Comparison of ENCODE assay signal across 12 cellular contexts in genomic region chr6:122947355-122947754, GRCh38. TPM values are rescaled to one million over a fixed set of nuclear protein-coding genes. Genes with fewer than 3 reads are reported as not detected.
DNase-seq lines count a peak whose midpoint lies in the region; ATAC-seq and TF ChIP-seq lines count a peak whose summit lies in the region.
"Had no signal": no experiment of that assay in that cellular context is flagged by ENCODE, and none has a peak within 500 bp of the region (broad histone marks: within the 10 kb centered on the region; RNA-seq: fewer than 3 reads in every experiment).

No MANE protein-coding gene starts in this region.

- H3K4me1 ChIP-seq in left ventricle myocardium inferior (no peaks in the 10 kb centered on the region), aorta (ENCODE audit: control insufficient read depth in 1 of 2, insufficient read depth in 2 of 2, low read length in 2 of 2) (no peaks in the 10 kb centered on the region), thyroid gland (no peaks in the 10 kb centered on the region), upper lobe of right lung (no peaks in the 10 kb centered on the region)

- no peak for TF ChIP-seq POLR2A in thyroid gland (IDR thresholded peaks at IDR 0.05)

- H3K36me3 ChIP-seq in left ventricle myocardium inferior (no peaks in the 10 kb centered on the region), aorta (ENCODE audit: control insufficient read depth in 1 of 2, insufficient read depth in 2 of 2, low read length in 1 of 2) (no peaks in the 10 kb centered on the region), thyroid gland (no peaks in the 10 kb centered on the region), upper lobe of right lung (no peaks in the 10 kb centered on the region)

- intact Hi-C loops in left ventricle myocardium inferior (cut with micrococcal nuclease) (loop anchor here (10.0 kb wide), 1 partner anchor 367 kb away; no protein-coding TSS in a partner anchor), Right ventricle myocardium inferior (cut with DNase I) (no loop called here), aorta (cut with DNase I) (no loop called here), thyroid gland (cut with DNase I) (no loop called here), upper lobe of right lung (cut with DNase I) (no loop called here)

- H3K27me3 ChIP-seq in left ventricle myocardium inferior (ENCODE audit: low read depth) (peaks cover 9% of the 10 kb centered on the region), aorta (ENCODE audit: control insufficient read depth in 1 of 2, insufficient read depth in 2 of 2, low read length in 1 of 2) (no peaks in the 10 kb centered on the region), thyroid gland (no peaks in the 10 kb centered on the region), upper lobe of right lung (no peaks in the 10 kb centered on the region)

- DNase-seq in left ventricle myocardium inferior (no peak), Right ventricle myocardium inferior (ENCODE audit: missing footprints) (no peak), OCI-M1 (lab: John Stamatoyannopoulos, UW) (peak; percentile 73), germinal center (ENCODE audit: low spot score) (peak; percentile 3), aorta (no peak), thyroid gland (no peak), upper lobe of right lung (no peak)
- DNase-seq: DMS 273 treated with DMSO at 0.1 percent for 48 hours; effector CD4-positive, alpha-beta T cell; naive thymus-derived CD4-positive, alpha-beta T cell had no signal

- no peak for ATAC-seq in Right ventricle myocardium inferior
- ATAC-seq in HG02610 (IDR thresholded peaks at IDR 0.05; ENCODE audit: unreplicated experiment) = no peak
- no peak for ATAC-seq in aorta (ENCODE audit: low FRiP score)
- ATAC-seq in upper lobe of right lung = no peak
- ATAC-seq: naive thymus-derived CD4-positive, alpha-beta T cell had no signal

- TF ChIP-seq CTCF in left ventricle myocardium inferior (IDR thresholded peaks at IDR 0.05; ENCODE audit: borderline replicate concordance) (peak; percentile 44), thyroid gland (IDR thresholded peaks at IDR 0.05) (no peak), upper lobe of right lung (IDR thresholded peaks at IDR 0.05) (no peak)

- H3K27ac ChIP-seq in left ventricle myocardium inferior (replicated peaks) = no peak overlapping the region
- H3K27ac ChIP-seq in aorta (ENCODE audit: low read depth in 1 of 2, low read length in 2 of 2) = no peak overlapping the region
- H3K27ac ChIP-seq in thyroid gland = no peak overlapping the region
- no peak overlapping the region for H3K27ac ChIP-seq in upper lobe of right lung

- H3K9me3 ChIP-seq in left ventricle myocardium inferior (replicated peaks) = no peaks in the 10 kb centered on the region
- H3K9me3 ChIP-seq in aorta (ENCODE audit: control insufficient read depth, low read length) = peaks cover 1% of the 10 kb centered on the region
- H3K9me3 ChIP-seq in thyroid gland = no peaks in the 10 kb centered on the region
- H3K9me3 ChIP-seq in upper lobe of right lung = no peaks in the 10 kb centered on the region

- H3K4me3 ChIP-seq in left ventricle myocardium inferior = no peak overlapping the region
- H3K4me3 ChIP-seq in aorta (ENCODE audit: low read length in 2 of 2) = no peak overlapping the region
- no peak overlapping the region for H3K4me3 ChIP-seq in thyroid gland (replicated peaks in 1 of 3)
- H3K4me3 ChIP-seq in upper lobe of right lung = no peak overlapping the region

RNA-seq across cellular contexts. Expression of gene CLVS2, which starts 48.7 kb away (rescaled TPM):
- total RNA-seq in left ventricle myocardium inferior (0.05 TPM), Right ventricle myocardium inferior (not detected), aorta (under 1 TPM in 1 of 2 donors, not detected in 1; 0.03 TPM), thyroid gland (not detected), upper lobe of right lung (not detected)
- polyA plus RNA-seq in aorta = under 1 TPM in 1 of 2 donors, not detected in 1; under 0.01 TPM
- total RNA-seq: M059J; naive thymus-derived CD4-positive, alpha-beta T cell had no signal
- polyA plus RNA-seq: naive thymus-derived CD4-positive, alpha-beta T cell had no signal

Comparison
In these comparisons a context has a peak if more than half of its experiments do, and no peak if none do; other contexts are left out.
1. DNase-seq: peak in OCI-M1 (single experiment) and germinal center (single experiment); none in left ventricle myocardium inferior (single experiment), Right ventricle myocardium inferior (single experiment), aorta (0 of 2), thyroid gland (0 of 2) and upper lobe of right lung (single experiment).